30 cellular contexts compared by ENCODE assay signal in genomic region chr20:52794853-52795252, GRCh38.
"Had no signal": no experiment of that assay in that cellular context is flagged by ENCODE, and none has a peak within 500 bp of the region (broad histone marks: within the 10 kb centered on the region; RNA-seq: fewer than 3 reads in every experiment).

No MANE protein-coding gene starts in this region.

- H3K36me3 ChIP-seq: brain microvascular endothelial cell, gastroesophageal sphincter, heart right ventricle had no signal

- H3K27me3 ChIP-seq: brain microvascular endothelial cell, foreskin keratinocyte, gastroesophageal sphincter had no signal

- H3K4me1 ChIP-seq: foreskin keratinocyte, gastroesophageal sphincter, heart right ventricle had no signal

- H3K4me3 ChIP-seq: gastroesophageal sphincter, heart right ventricle had no signal

- ATAC-seq: activated CD4-positive, CD25-positive, alpha-beta regulatory T cell treated with anti-CD3 and anti-CD28 coated beads, Interleukin-2, amount 50 U/mL, for 24 hours; activated CD8-positive, alpha-beta memory T cell treated with anti-CD3 and anti-CD28 coated beads, Interleukin-2, amount 10 ng/mL, durations not matched to agents 7 days and 5 days; activated CD8-positive, alpha-beta T cell treated with anti-CD3 and anti-CD28 coated beads, Interleukin-2, amount 10 ng/mL, durations not matched to agents 7 days and 5 days; esophagus mucosa; foreskin keratinocyte; gastroesophageal sphincter; heart right ventricle; T-helper 17 cell had no signal

- H3K9me3 ChIP-seq: gastroesophageal sphincter, heart right ventricle had no signal

- H3K9me3 Mint-ChIP-seq: activated B cell treated with CpG ODN at 0.5 μM for 24 hours; activated CD4-positive, alpha-beta memory T cell treated with anti-CD3 and anti-CD28 coated beads for 36 hours; activated naive CD4-positive, alpha-beta T cell treated with anti-CD3 and anti-CD28 coated beads for 36 hours; activated naive CD4-positive, alpha-beta T cell treated with anti-CD3 and anti-CD28 coated beads, Interleukin-2, amount 50 U/mL, for 24 hours; activated naive CD8-positive, alpha-beta T cell treated with anti-CD3 and anti-CD28 coated beads, Interleukin-2, amount 10 ng/mL, durations not matched to agents 7 days and 5 days; activated T-helper 1 cell treated with anti-CD3 and anti-CD28 coated beads, Interleukin-12 subunit alpha, Interleukin-12 subunit beta, Interleukin-2, Interleukin-4 antibody, amounts not matched to agents 30 ng/mL and 10 ng/mL and 1 ng/mL, durations not matched to agents 14 hours and 24 hours and 36 hours; activated T-helper 2 cell treated with anti-CD3 and anti-CD28 coated beads, Interferon-gamma antibody, Interleukin-2, Interleukin-4, amounts not matched to agents 10 μg/mL and 5 μg/mL and 100 μg/mL, durations not matched to agents 14 hours and 24 hours and 36 hours; central memory CD8-positive, alpha-beta T cell; T-helper 2 cell treated with Interferon-gamma antibody and Interleukin-4, amounts not matched to agents 5 μg/mL and 100 μg/mL, for 36 hours had no signal

- H3K27ac ChIP-seq: brain microvascular endothelial cell, foreskin keratinocyte, gastroesophageal sphincter, heart right ventricle, VCaP had no signal

- FAIRE-seq: astrocyte, bronchial epithelial cell had no signal

- DNase-seq: activated B cell treated with CpG ODN at 0.5 μM for 24 hours; activated CD4-positive, alpha-beta memory T cell treated with anti-CD3 and anti-CD28 coated beads for 36 hours; activated CD4-positive, alpha-beta T cell treated with anti-CD3 and anti-CD28 coated beads, Interleukin-2, amount 10 ng/mL, durations not matched to agents 24 days and 14 days; activated CD8-positive, alpha-beta memory T cell treated with anti-CD3 and anti-CD28 coated beads, Interleukin-2, amount 10 ng/mL, durations not matched to agents 7 days and 5 days; activated CD8-positive, alpha-beta memory T cell treated with anti-CD3 and anti-CD28 coated beads, Interleukin-2, amount 50 U/mL, for 4 hours; activated CD8-positive, alpha-beta T cell treated with anti-CD3 and anti-CD28 coated beads, Interleukin-2, amount 10 ng/mL, durations not matched to agents 7 days and 5 days; activated effector memory CD4-positive, alpha-beta T cell treated with anti-CD3 and anti-CD28 coated beads, Interleukin-2, amount 50 U/mL, for 16 hours; activated naive CD4-positive, alpha-beta T cell treated with anti-CD3 and anti-CD28 coated beads for 36 hours; activated naive CD8-positive, alpha-beta T cell treated with anti-CD3 and anti-CD28 coated beads, Interleukin-2, amount 10 ng/mL, durations not matched to agents 7 days and 5 days; activated T-cell treated with anti-CD3 and anti-CD28 coated beads, Interleukin-2, amount 50 U/mL, for 1 hour; activated T-cell treated with anti-CD3 and anti-CD28 coated beads, Interleukin-2, amount 50 U/mL, for 48 hours; anterior cingulate cortex; brain microvascular endothelial cell; cortex of kidney; effector CD8-positive, alpha-beta T cell; foreskin keratinocyte; heart right ventricle; T-helper 1 cell; T-helper 17 cell had no signal

- H3K36me3 Mint-ChIP-seq: activated CD4-positive, alpha-beta memory T cell treated with anti-CD3 and anti-CD28 coated beads for 36 hours; activated CD8-positive, alpha-beta memory T cell treated with anti-CD3 and anti-CD28 coated beads, Interleukin-2, amount 10 ng/mL, durations not matched to agents 7 days and 5 days; activated naive CD4-positive, alpha-beta T cell treated with anti-CD3 and anti-CD28 coated beads, Interleukin-2, amount 50 U/mL, for 24 hours; activated naive CD8-positive, alpha-beta T cell treated with anti-CD3 and anti-CD28 coated beads, Interleukin-2, amount 10 ng/mL, durations not matched to agents 7 days and 5 days had no signal

- H3K27ac Mint-ChIP-seq: activated B cell treated with CpG ODN at 0.5 μM for 24 hours; activated CD4-positive, alpha-beta memory T cell treated with anti-CD3 and anti-CD28 coated beads for 36 hours; activated CD4-positive, alpha-beta T cell treated with anti-CD3 and anti-CD28 coated beads, Interleukin-2, amount 10 ng/mL, durations not matched to agents 24 days and 14 days; activated CD8-positive, alpha-beta memory T cell treated with anti-CD3 and anti-CD28 coated beads, Interleukin-2, amount 10 ng/mL, durations not matched to agents 7 days and 5 days; activated CD8-positive, alpha-beta T cell treated with anti-CD3 and anti-CD28 coated beads, Interleukin-2, amount 10 ng/mL, durations not matched to agents 7 days and 5 days; activated naive CD4-positive, alpha-beta T cell treated with anti-CD3 and anti-CD28 coated beads for 36 hours; activated naive CD4-positive, alpha-beta T cell treated with anti-CD3 and anti-CD28 coated beads, Interleukin-2, amount 50 U/mL, for 24 hours; activated naive CD8-positive, alpha-beta T cell treated with anti-CD3 and anti-CD28 coated beads, Interleukin-2, amount 10 ng/mL, durations not matched to agents 7 days and 5 days; activated T-helper 1 cell treated with anti-CD3 and anti-CD28 coated beads, Interleukin-12 subunit alpha, Interleukin-12 subunit beta, Interleukin-2, Interleukin-4 antibody, amounts not matched to agents 30 ng/mL and 10 ng/mL and 1 ng/mL, durations not matched to agents 14 hours and 24 hours and 36 hours; activated T-helper 2 cell treated with anti-CD3 and anti-CD28 coated beads, Interferon-gamma antibody, Interleukin-2, Interleukin-4, amounts not matched to agents 10 μg/mL and 5 μg/mL and 100 μg/mL, durations not matched to agents 14 hours and 24 hours and 36 hours; T-helper 17 cell; T-helper 2 cell treated with Interferon-gamma antibody and Interleukin-4, amounts not matched to agents 5 μg/mL and 100 μg/mL, for 36 hours had no signal
